Comparison of ENCODE assay signal across 20 cellular contexts in the genomic region with DNA sequence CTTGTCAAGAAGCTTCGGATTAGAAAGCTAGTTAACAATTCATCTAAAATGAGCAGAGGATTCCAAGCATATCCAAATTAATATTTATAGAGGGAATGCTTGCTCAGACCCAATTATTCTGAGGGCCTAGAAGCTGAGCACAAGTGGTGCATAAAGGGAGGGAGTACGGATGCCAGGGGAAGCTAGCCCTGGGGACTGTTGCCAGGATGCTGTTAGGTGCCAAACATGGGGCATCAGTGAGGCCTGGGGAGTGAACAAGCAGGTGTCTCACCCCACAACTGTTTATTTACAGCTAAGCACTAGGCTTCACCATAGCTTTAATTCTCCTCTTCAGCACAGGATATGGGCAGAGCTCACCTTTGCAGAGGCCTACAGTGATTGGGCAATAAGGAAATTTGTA.
"Had no signal": no experiment of that assay in that cellular context is flagged by ENCODE, and none has a peak within 500 bp of the region (broad histone marks: within the 10 kb centered on the region; RNA-seq: fewer than 3 reads in every experiment).

No MANE protein-coding gene starts in this region.

- H3K27me3 ChIP-seq: Peyer's patch, SJCRH30 had no signal

- H3K4me2 ChIP-seq: SK-N-SH had no signal

- H3K27ac ChIP-seq: coronary artery, Peyer's patch, RWPE1, SJCRH30 had no signal

- H3K4me1 ChIP-seq: Peyer's patch, SJCRH30 had no signal

- H3K9ac ChIP-seq: SK-N-SH had no signal

- DNase-seq: activated CD4-positive, alpha-beta T cell treated with anti-CD3 and anti-CD28 coated beads for 4 hours; activated CD8-positive, alpha-beta memory T cell treated with anti-CD3 and anti-CD28 coated beads, Interleukin-2, amount 50 U/mL, for 4 hours; activated CD8-positive, alpha-beta T cell treated with anti-CD3 and anti-CD28 coated beads for 36 hours; activated gamma-delta T cell treated with Interleukin-2 at 50 U/mL for 16 hours; activated naive CD4-positive, alpha-beta T cell treated with anti-CD3 and anti-CD28 coated beads, Interleukin-2, amount 10 ng/mL, durations not matched to agents 7 days and 5 days; activated naive CD8-positive, alpha-beta T cell treated with anti-CD3 and anti-CD28 coated beads for 36 hours; activated T-cell treated with anti-CD3 and anti-CD28 coated beads, Interleukin-2, amount 50 U/mL, for 72 hours; Karpas-422; MM.1S; NCI-H1930; NCI-H524 treated with DMSO at 0.1 percent for 48 hours; Peyer's patch; Right ventricle myocardium superior; SJCRH30; SK-N-SH; T-helper 1 cell had no signal

- FAIRE-seq: K562 had no signal

- ATAC-seq: activated CD4-positive, CD25-positive, alpha-beta regulatory T cell treated with anti-CD3 and anti-CD28 coated beads, Interleukin-2, amount 50 U/mL, for 24 hours; activated CD8-positive, alpha-beta T cell treated with anti-CD3 and anti-CD28 coated beads for 36 hours; activated T-cell treated with anti-CD3 and anti-CD28 coated beads, Interleukin-2, amount 50 U/mL, for 72 hours; K562 had no signal

- H3K4me3 ChIP-seq: coronary artery, K562, Peyer's patch, SJCRH30 had no signal

- H3K36me3 ChIP-seq: Peyer's patch, SJCRH30 had no signal

- H3K9me3 ChIP-seq: Peyer's patch, SJCRH30, SK-N-SH had no signal
